1 cellular context compared by ENCODE assay signal in the genomic region with DNA sequence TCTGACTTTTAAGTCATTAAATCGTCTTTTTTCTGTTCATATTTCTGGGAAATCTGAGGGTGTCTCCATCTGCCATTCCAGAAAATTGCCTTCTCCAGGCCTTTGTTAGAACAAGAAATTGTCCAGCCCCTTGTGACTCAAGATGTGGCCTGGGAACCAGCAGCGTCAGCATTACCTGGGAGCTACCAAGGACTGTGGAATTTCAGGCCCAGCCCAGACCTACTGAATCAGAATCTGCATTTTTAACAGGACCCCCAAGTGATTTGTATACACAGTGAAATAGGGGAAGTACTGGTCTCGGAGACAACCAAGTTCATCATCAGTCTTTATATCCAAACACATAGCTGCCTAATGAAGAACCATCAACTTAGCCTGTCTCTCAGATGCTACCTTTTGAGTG.
TF ChIP-seq lines count a peak whose summit lies in the region.

No MANE protein-coding gene starts in this region.

TF ChIP-seq in GM23338, 12 proteins besides CTCF, POLR2A, EP300 and RAD21 (continued from another document):
- TF ChIP-seq, protein P1, sequence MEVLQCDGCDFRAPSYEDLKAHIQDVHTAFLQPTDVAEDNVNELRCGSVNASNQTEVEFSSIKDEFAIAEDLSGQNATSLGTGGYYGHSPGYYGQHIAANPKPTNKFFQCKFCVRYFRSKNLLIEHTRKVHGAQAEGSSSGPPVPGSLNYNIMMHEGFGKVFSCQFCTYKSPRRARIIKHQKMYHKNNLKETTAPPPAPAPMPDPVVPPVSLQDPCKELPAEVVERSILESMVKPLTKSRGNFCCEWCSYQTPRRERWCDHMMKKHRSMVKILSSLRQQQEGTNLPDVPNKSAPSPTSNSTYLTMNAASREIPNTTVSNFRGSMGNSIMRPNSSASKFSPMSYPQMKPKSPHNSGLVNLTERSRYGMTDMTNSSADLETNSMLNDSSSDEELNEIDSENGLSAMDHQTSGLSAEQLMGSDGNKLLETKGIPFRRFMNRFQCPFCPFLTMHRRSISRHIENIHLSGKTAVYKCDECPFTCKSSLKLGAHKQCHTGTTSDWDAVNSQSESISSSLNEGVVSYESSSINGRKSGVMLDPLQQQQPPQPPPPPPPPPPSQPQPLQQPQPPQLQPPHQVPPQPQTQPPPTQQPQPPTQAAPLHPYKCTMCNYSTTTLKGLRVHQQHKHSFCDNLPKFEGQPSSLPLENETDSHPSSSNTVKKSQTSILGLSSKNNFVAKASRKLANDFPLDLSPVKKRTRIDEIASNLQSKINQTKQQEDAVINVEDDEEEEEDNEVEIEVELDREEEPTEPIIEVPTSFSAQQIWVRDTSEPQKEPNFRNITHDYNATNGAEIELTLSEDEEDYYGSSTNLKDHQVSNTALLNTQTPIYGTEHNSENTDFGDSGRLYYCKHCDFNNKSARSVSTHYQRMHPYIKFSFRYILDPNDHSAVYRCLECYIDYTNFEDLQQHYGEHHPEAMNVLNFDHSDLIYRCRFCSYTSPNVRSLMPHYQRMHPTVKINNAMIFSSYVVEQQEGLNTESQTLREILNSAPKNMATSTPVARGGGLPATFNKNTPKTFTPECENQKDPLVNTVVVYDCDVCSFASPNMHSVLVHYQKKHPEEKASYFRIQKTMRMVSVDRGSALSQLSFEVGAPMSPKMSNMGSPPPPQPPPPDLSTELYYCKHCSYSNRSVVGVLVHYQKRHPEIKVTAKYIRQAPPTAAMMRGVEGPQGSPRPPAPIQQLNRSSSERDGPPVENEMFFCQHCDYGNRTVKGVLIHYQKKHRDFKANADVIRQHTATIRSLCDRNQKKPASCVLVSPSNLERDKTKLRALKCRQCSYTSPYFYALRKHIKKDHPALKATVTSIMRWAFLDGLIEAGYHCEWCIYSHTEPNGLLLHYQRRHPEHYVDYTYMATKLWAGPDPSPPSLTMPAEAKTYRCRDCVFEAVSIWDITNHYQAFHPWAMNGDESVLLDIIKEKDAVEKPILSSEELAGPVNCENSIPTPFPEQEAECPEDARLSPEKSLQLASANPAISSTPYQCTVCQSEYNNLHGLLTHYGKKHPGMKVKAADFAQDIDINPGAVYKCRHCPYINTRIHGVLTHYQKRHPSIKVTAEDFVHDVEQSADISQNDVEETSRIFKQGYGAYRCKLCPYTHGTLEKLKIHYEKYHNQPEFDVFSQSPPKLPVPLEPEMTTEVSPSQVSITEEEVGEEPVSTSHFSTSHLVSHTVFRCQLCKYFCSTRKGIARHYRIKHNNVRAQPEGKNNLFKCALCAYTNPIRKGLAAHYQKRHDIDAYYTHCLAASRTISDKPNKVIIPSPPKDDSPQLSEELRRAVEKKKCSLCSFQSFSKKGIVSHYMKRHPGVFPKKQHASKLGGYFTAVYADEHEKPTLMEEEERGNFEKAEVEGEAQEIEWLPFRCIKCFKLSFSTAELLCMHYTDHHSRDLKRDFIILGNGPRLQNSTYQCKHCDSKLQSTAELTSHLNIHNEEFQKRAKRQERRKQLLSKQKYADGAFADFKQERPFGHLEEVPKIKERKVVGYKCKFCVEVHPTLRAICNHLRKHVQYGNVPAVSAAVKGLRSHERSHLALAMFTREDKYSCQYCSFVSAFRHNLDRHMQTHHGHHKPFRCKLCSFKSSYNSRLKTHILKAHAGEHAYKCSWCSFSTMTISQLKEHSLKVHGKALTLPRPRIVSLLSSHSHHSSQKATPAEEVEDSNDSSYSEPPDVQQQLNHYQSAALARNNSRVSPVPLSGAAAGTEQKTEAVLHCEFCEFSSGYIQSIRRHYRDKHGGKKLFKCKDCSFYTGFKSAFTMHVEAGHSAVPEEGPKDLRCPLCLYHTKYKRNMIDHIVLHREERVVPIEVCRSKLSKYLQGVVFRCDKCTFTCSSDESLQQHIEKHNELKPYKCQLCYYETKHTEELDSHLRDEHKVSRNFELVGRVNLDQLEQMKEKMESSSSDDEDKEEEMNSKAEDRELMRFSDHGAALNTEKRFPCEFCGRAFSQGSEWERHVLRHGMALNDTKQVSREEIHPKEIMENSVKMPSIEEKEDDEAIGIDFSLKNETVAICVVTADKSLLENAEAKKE (CRISPR knock-in tag; IDR thresholded peaks at IDR 0.05): no peak
- TF ChIP-seq CREB1 (CRISPR knock-in tag; IDR thresholded peaks at IDR 0.05; ENCODE audit: low read depth) (no peak), STAT1 (IDR thresholded peaks at IDR 0.05; ENCODE audit: unreplicated experiment) (no peak), NANOG (IDR thresholded peaks at IDR 0.05; ENCODE audit: borderline replicate concordance) (no peak), EZH2 (IDR thresholded peaks at IDR 0.05; ENCODE audit: low read depth, unreplicated experiment) (no peak), ZNF331 (CRISPR knock-in tag; IDR thresholded peaks at IDR 0.05; ENCODE audit: low read depth) (no peak), ZNF114 (CRISPR knock-in tag; IDR thresholded peaks at IDR 0.05) (no peak), EZH2phosphoT487 (IDR thresholded peaks at IDR 0.05; ENCODE audit: unreplicated experiment) (no peak)
- TF ChIP-seq, protein P2, sequence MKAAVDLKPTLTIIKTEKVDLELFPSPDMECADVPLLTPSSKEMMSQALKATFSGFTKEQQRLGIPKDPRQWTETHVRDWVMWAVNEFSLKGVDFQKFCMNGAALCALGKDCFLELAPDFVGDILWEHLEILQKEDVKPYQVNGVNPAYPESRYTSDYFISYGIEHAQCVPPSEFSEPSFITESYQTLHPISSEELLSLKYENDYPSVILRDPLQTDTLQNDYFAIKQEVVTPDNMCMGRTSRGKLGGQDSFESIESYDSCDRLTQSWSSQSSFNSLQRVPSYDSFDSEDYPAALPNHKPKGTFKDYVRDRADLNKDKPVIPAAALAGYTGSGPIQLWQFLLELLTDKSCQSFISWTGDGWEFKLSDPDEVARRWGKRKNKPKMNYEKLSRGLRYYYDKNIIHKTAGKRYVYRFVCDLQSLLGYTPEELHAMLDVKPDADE (IDR thresholded peaks at IDR 0.05): no peak
